Comparison of ENCODE assay signal across 1 cellular context in genomic region chrX:119669424-119670037, GRCh38.
TF ChIP-seq lines count a peak whose summit lies in the region.

No MANE protein-coding gene starts in this region.

TF ChIP-seq in WTC11, 78 proteins besides CTCF, POLR2A, EP300 and RAD21 (continued from another document):
- TF ChIP-seq PRDM15 (CRISPR knock-in tag; IDR thresholded peaks at IDR 0.05) (no peak), ZNF671 (CRISPR knock-in tag; IDR thresholded peaks at IDR 0.05) (no peak), SMAD3 (CRISPR knock-in tag; IDR thresholded peaks at IDR 0.05; ENCODE audit: borderline replicate concordance) (no peak), TCF7 (CRISPR knock-in tag; IDR thresholded peaks at IDR 0.05; ENCODE audit: low read depth) (no peak), RORB (CRISPR knock-in tag; IDR thresholded peaks at IDR 0.05) (no peak)
- TF ChIP-seq, protein P1, sequence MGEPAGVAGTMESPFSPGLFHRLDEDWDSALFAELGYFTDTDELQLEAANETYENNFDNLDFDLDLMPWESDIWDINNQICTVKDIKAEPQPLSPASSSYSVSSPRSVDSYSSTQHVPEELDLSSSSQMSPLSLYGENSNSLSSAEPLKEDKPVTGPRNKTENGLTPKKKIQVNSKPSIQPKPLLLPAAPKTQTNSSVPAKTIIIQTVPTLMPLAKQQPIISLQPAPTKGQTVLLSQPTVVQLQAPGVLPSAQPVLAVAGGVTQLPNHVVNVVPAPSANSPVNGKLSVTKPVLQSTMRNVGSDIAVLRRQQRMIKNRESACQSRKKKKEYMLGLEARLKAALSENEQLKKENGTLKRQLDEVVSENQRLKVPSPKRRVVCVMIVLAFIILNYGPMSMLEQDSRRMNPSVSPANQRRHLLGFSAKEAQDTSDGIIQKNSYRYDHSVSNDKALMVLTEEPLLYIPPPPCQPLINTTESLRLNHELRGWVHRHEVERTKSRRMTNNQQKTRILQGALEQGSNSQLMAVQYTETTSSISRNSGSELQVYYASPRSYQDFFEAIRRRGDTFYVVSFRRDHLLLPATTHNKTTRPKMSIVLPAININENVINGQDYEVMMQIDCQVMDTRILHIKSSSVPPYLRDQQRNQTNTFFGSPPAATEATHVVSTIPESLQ (CRISPR knock-in tag; IDR thresholded peaks at IDR 0.05) = no peak
